ENCODE assay signal across 1 cellular context in genomic region chrX:40169193-40170086, GRCh38.
TF ChIP-seq lines count a peak whose summit lies in the region.

No MANE protein-coding gene starts in this region.

TF ChIP-seq in GM12878, 131 proteins besides CTCF, POLR2A, EP300 and RAD21 (continued from another document and continues in another):
- TF ChIP-seq, protein P1, sequence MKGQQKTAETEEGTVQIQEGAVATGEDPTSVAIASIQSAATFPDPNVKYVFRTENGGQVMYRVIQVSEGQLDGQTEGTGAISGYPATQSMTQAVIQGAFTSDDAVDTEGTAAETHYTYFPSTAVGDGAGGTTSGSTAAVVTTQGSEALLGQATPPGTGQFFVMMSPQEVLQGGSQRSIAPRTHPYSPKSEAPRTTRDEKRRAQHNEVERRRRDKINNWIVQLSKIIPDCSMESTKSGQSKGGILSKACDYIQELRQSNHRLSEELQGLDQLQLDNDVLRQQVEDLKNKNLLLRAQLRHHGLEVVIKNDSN (IDR thresholded peaks at IDR 0.05; ENCODE audit: borderline replicate concordance, extremely low read length, insufficient read depth, low read depth, low read length), result peak; percentile 9
- no peak for TF ChIP-seq BRCA1 (IDR thresholded peaks at IDR 0.05; ENCODE audit: low read depth, low read length)
- no peak for TF ChIP-seq CEBPB (IDR thresholded peaks at IDR 0.05; ENCODE audit: borderline replicate concordance in 1 of 2, low read depth in 2 of 2, low read length in 2 of 2)
- no peak for TF ChIP-seq NR2C1 (IDR thresholded peaks at IDR 0.05)
- TF ChIP-seq GABPA (IDR thresholded peaks at IDR 0.05; ENCODE audit: low read depth), result no peak
- TF ChIP-seq SKIL (IDR thresholded peaks at IDR 0.05; ENCODE audit: low read depth, poor library complexity, severe bottlenecking), result no peak
- no peak for TF ChIP-seq ZNF622 (IDR thresholded peaks at IDR 0.05)
- TF ChIP-seq SMC3 (IDR thresholded peaks at IDR 0.05; ENCODE audit: borderline replicate concordance, low read length), result peak; percentile 36; the same call in 1 of the 2 replicates
- TF ChIP-seq CHD1 (IDR thresholded peaks at IDR 0.05; ENCODE audit: low read depth, low read length), result no peak
- no peak for TF ChIP-seq ASH2L (IDR thresholded peaks at IDR 0.05; ENCODE audit: borderline replicate concordance, low read depth)
- no peak for TF ChIP-seq ZNF24 (IDR thresholded peaks at IDR 0.05)
- TF ChIP-seq, protein P2, sequence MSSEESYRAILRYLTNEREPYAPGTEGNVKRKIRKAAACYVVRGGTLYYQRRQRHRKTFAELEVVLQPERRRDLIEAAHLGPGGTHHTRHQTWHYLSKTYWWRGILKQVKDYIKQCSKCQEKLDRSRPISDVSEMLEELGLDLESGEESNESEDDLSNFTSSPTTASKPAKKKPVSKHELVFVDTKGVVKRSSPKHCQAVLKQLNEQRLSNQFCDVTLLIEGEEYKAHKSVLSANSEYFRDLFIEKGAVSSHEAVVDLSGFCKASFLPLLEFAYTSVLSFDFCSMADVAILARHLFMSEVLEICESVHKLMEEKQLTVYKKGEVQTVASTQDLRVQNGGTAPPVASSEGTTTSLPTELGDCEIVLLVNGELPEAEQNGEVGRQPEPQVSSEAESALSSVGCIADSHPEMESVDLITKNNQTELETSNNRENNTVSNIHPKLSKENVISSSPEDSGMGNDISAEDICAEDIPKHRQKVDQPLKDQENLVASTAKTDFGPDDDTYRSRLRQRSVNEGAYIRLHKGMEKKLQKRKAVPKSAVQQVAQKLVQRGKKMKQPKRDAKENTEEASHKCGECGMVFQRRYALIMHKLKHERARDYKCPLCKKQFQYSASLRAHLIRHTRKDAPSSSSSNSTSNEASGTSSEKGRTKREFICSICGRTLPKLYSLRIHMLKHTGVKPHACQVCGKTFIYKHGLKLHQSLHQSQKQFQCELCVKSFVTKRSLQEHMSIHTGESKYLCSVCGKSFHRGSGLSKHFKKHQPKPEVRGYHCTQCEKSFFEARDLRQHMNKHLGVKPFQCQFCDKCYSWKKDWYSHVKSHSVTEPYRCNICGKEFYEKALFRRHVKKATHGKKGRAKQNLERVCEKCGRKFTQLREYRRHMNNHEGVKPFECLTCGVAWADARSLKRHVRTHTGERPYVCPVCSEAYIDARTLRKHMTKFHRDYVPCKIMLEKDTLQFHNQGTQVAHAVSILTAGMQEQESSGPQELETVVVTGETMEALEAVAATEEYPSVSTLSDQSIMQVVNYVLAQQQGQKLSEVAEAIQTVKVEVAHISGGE (CRISPR knock-in tag; IDR thresholded peaks at IDR 0.05), result no peak
- TF ChIP-seq SP1 (IDR thresholded peaks at IDR 0.05; ENCODE audit: low read depth, low read length), result no peak
- TF ChIP-seq PRDM15 (CRISPR knock-in tag; IDR thresholded peaks at IDR 0.05), result no peak
- no peak for TF ChIP-seq PML (IDR thresholded peaks at IDR 0.05; ENCODE audit: low read length)
- TF ChIP-seq SIN3A (IDR thresholded peaks at IDR 0.05; ENCODE audit: low read depth, low read length), result no peak
- TF ChIP-seq NBN (IDR thresholded peaks at IDR 0.05), result no peak
- no peak for TF ChIP-seq POU2F2 (IDR thresholded peaks at IDR 0.05; ENCODE audit: borderline replicate concordance, low read depth, low read length)
- no peak for TF ChIP-seq NFXL1 (IDR thresholded peaks at IDR 0.05; ENCODE audit: borderline replicate concordance)
- no peak for TF ChIP-seq CHD4 (IDR thresholded peaks at IDR 0.05)
- TF ChIP-seq, protein P3, sequence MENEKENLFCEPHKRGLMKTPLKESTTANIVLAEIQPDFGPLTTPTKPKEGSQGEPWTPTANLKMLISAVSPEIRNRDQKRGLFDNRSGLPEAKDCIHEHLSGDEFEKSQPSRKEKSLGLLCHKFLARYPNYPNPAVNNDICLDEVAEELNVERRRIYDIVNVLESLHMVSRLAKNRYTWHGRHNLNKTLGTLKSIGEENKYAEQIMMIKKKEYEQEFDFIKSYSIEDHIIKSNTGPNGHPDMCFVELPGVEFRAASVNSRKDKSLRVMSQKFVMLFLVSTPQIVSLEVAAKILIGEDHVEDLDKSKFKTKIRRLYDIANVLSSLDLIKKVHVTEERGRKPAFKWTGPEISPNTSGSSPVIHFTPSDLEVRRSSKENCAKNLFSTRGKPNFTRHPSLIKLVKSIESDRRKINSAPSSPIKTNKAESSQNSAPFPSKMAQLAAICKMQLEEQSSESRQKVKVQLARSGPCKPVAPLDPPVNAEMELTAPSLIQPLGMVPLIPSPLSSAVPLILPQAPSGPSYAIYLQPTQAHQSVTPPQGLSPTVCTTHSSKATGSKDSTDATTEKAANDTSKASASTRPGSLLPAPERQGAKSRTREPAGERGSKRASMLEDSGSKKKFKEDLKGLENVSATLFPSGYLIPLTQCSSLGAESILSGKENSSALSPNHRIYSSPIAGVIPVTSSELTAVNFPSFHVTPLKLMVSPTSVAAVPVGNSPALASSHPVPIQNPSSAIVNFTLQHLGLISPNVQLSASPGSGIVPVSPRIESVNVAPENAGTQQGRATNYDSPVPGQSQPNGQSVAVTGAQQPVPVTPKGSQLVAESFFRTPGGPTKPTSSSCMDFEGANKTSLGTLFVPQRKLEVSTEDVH (IDR thresholded peaks at IDR 0.05; ENCODE audit: low read depth, partially characterized antibody), result no peak
- no peak for TF ChIP-seq IRF3 (IDR thresholded peaks at IDR 0.05)
- TF ChIP-seq, protein P4, sequence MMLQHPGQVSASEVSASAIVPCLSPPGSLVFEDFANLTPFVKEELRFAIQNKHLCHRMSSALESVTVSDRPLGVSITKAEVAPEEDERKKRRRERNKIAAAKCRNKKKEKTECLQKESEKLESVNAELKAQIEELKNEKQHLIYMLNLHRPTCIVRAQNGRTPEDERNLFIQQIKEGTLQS (IDR thresholded peaks at IDR 0.05; ENCODE audit: borderline replicate concordance, extremely low read depth, low read depth, low read length), result no peak
- TF ChIP-seq PAX8 (IDR thresholded peaks at IDR 0.05), result no peak
- TF ChIP-seq RUNX3 (IDR thresholded peaks at IDR 0.05; ENCODE audit: low read length), result 0 out of 2 replicates have a peak, but pooled peaks have one; percentile 5
- TF ChIP-seq, protein P5, sequence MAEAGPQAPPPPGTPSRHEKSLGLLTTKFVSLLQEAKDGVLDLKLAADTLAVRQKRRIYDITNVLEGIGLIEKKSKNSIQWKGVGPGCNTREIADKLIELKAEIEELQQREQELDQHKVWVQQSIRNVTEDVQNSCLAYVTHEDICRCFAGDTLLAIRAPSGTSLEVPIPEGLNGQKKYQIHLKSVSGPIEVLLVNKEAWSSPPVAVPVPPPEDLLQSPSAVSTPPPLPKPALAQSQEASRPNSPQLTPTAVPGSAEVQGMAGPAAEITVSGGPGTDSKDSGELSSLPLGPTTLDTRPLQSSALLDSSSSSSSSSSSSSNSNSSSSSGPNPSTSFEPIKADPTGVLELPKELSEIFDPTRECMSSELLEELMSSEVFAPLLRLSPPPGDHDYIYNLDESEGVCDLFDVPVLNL (IDR thresholded peaks at IDR 0.05; ENCODE audit: low read depth, low read length), result no peak
- TF ChIP-seq SUPT20H (IDR thresholded peaks at IDR 0.05; ENCODE audit: borderline replicate concordance, control insufficient read depth, low read depth, low read length), result no peak
- no peak for TF ChIP-seq SREBF2 (IDR thresholded peaks at IDR 0.05; ENCODE audit: low read length)
- no peak for TF ChIP-seq CBX5 (IDR thresholded peaks at IDR 0.05; ENCODE audit: low read depth)
- TF ChIP-seq RELA (IDR thresholded peaks at IDR 0.05; ENCODE audit: borderline replicate concordance, partially characterized antibody), result no peak
- no peak for TF ChIP-seq MAX (IDR thresholded peaks at IDR 0.05; ENCODE audit: low read depth, low read length)
- TF ChIP-seq ZBED1 (IDR thresholded peaks at IDR 0.05; ENCODE audit: borderline replicate concordance), result no peak
- no peak for TF ChIP-seq NRF1 (conservative IDR thresholded peaks at IDR 0.05; ENCODE audit: low read depth, low read length)
- TF ChIP-seq SPI1 (IDR thresholded peaks at IDR 0.05; ENCODE audit: borderline replicate concordance, insufficient read depth, low read depth, low read length), result no peak
- TF ChIP-seq REST (IDR thresholded peaks at IDR 0.05; ENCODE audit: low read depth, low read length), result no peak
- TF ChIP-seq IKZF1 (conservative IDR thresholded peaks at IDR 0.05), result no peak
- peak; percentile 93 for TF ChIP-seq TCF3 (IDR thresholded peaks at IDR 0.05; ENCODE audit: borderline replicate concordance, insufficient read depth, low read depth, low read length)
- no peak for TF ChIP-seq HDAC6 (IDR thresholded peaks at IDR 0.05; ENCODE audit: unreplicated experiment)
- no peak for TF ChIP-seq SRF (IDR thresholded peaks at IDR 0.05; ENCODE audit: low read depth in 2 of 2, low read length in 2 of 2)
- TF ChIP-seq, protein P6, sequence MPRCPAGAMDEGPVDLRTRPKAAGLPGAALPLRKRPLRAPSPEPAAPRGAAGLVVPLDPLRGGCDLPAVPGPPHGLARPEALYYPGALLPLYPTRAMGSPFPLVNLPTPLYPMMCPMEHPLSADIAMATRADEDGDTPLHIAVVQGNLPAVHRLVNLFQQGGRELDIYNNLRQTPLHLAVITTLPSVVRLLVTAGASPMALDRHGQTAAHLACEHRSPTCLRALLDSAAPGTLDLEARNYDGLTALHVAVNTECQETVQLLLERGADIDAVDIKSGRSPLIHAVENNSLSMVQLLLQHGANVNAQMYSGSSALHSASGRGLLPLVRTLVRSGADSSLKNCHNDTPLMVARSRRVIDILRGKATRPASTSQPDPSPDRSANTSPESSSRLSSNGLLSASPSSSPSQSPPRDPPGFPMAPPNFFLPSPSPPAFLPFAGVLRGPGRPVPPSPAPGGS (IDR thresholded peaks at IDR 0.05; ENCODE audit: borderline replicate concordance, insufficient read depth, low read depth, low read length, poor library complexity, severe bottlenecking), result no peak
